1 cellular context compared by ENCODE assay signal in genomic region chr14:77320238-77320935, GRCh38.
A peak's percentile ranks its signal among the peaks of the same experiment; 100 is the strongest.
TF ChIP-seq lines count a peak whose summit lies in the region.

Gene POMT2 (minus strand): TSS chr14:77320883. CDS start chr14:77320681, 202 bp downstream.

TF ChIP-seq in HepG2, 621 proteins besides CTCF, POLR2A, EP300 and RAD21 (continued from another document):
- TF ChIP-seq ZNF83 (CRISPR knock-in tag; IDR thresholded peaks at IDR 0.05; ENCODE audit: borderline replicate concordance) = peak; percentile 81; the same call in 1 of the 2 replicates
- no peak for TF ChIP-seq PAX8 (CRISPR knock-in tag; IDR thresholded peaks at IDR 0.05; ENCODE audit: borderline replicate concordance)
- no peak for TF ChIP-seq ZFP62 (CRISPR knock-in tag; IDR thresholded peaks at IDR 0.05)
- TF ChIP-seq THRA (CRISPR knock-in tag; IDR thresholded peaks at IDR 0.05; ENCODE audit: borderline replicate concordance) = no peak; the same call in 1 of the 2 replicates
- TF ChIP-seq, protein P1, sequence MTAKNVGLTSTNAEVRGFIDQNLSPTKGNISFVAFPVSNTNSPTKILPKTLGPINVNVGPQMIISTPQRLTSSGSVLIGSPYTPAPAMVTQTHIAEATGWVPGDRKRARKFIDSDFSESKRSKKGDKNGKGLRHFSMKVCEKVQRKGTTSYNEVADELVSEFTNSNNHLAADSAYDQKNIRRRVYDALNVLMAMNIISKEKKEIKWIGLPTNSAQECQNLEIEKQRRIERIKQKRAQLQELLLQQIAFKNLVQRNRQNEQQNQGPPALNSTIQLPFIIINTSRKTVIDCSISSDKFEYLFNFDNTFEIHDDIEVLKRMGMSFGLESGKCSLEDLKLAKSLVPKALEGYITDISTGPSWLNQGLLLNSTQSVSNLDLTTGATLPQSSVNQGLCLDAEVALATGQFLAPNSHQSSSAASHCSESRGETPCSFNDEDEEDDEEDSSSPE (CRISPR knock-in tag; IDR thresholded peaks at IDR 0.05) = no peak
- TF ChIP-seq YY1 (IDR thresholded peaks at IDR 0.05; ENCODE audit: insufficient read depth, insufficient replicate concordance, low read depth, low read length) = no peak
- peak; percentile 92 for TF ChIP-seq ZFY (CRISPR knock-in tag; IDR thresholded peaks at IDR 0.05)
- TF ChIP-seq KMT2B (CRISPR knock-in tag; IDR thresholded peaks at IDR 0.05) = peak; percentile 7; the same call in 1 of the 2 replicates
- no peak for TF ChIP-seq ZNF557 (CRISPR knock-in tag; IDR thresholded peaks at IDR 0.05)
- TF ChIP-seq ZNF331 (CRISPR knock-in tag; IDR thresholded peaks at IDR 0.05) = no peak; the same call in 1 of the 2 replicates
- no peak; the same call in 1 of the 2 replicates for TF ChIP-seq ZNF274 (CRISPR knock-in tag; IDR thresholded peaks at IDR 0.05)
- peak; percentile 51; the same call in 1 of the 2 replicates for TF ChIP-seq CREB1 (IDR thresholded peaks at IDR 0.05)
- TF ChIP-seq CREB1 (CRISPR knock-in tag; IDR thresholded peaks at IDR 0.05) = no peak
- TF ChIP-seq, protein P2, sequence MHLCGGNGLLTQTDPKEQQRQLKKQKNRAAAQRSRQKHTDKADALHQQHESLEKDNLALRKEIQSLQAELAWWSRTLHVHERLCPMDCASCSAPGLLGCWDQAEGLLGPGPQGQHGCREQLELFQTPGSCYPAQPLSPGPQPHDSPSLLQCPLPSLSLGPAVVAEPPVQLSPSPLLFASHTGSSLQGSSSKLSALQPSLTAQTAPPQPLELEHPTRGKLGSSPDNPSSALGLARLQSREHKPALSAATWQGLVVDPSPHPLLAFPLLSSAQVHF (CRISPR knock-in tag; IDR thresholded peaks at IDR 0.05) = no peak
- no peak; the same call in 1 of the 2 replicates for TF ChIP-seq ZNF280B (CRISPR knock-in tag; IDR thresholded peaks at IDR 0.05; ENCODE audit: borderline replicate concordance)
- 0 out of 2 replicates have a peak, but pooled peaks have one; percentile 29 for TF ChIP-seq RFXANK (CRISPR knock-in tag; IDR thresholded peaks at IDR 0.05)
- TF ChIP-seq ZFP1 (CRISPR knock-in tag; IDR thresholded peaks at IDR 0.05) = no peak
- TF ChIP-seq, protein P3, sequence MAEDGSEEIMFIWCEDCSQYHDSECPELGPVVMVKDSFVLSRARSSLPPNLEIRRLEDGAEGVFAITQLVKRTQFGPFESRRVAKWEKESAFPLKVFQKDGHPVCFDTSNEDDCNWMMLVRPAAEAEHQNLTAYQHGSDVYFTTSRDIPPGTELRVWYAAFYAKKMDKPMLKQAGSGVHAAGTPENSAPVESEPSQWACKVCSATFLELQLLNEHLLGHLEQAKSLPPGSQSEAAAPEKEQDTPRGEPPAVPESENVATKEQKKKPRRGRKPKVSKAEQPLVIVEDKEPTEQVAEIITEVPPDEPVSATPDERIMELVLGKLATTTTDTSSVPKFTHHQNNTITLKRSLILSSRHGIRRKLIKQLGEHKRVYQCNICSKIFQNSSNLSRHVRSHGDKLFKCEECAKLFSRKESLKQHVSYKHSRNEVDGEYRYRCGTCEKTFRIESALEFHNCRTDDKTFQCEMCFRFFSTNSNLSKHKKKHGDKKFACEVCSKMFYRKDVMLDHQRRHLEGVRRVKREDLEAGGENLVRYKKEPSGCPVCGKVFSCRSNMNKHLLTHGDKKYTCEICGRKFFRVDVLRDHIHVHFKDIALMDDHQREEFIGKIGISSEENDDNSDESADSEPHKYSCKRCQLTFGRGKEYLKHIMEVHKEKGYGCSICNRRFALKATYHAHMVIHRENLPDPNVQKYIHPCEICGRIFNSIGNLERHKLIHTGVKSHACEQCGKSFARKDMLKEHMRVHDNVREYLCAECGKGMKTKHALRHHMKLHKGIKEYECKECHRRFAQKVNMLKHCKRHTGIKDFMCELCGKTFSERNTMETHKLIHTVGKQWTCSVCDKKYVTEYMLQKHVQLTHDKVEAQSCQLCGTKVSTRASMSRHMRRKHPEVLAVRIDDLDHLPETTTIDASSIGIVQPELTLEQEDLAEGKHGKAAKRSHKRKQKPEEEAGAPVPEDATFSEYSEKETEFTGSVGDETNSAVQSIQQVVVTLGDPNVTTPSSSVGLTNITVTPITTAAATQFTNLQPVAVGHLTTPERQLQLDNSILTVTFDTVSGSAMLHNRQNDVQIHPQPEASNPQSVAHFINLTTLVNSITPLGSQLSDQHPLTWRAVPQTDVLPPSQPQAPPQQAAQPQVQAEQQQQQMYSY (CRISPR knock-in tag; IDR thresholded peaks at IDR 0.05) = no peak
- peak; percentile 27; the same call in 1 of the 2 replicates for TF ChIP-seq ZNF510 (CRISPR knock-in tag; IDR thresholded peaks at IDR 0.05; ENCODE audit: low read depth)
- TF ChIP-seq ZNF780A (CRISPR knock-in tag; IDR thresholded peaks at IDR 0.05) = 0 out of 2 replicates have a peak, but pooled peaks have one; percentile 6
- no peak for TF ChIP-seq NFE2L2 (IDR thresholded peaks at IDR 0.05; ENCODE audit: low read length)
- no peak for TF ChIP-seq SP140L (CRISPR knock-in tag; IDR thresholded peaks at IDR 0.05; ENCODE audit: borderline replicate concordance)
- no peak for TF ChIP-seq ZNF792 (CRISPR knock-in tag; IDR thresholded peaks at IDR 0.05)
- TF ChIP-seq ZNF615 (CRISPR knock-in tag; IDR thresholded peaks at IDR 0.05; ENCODE audit: borderline replicate concordance) = no peak
- TF ChIP-seq ZBTB7A (CRISPR knock-in tag; IDR thresholded peaks at IDR 0.05) = no peak
- TF ChIP-seq ZBTB8A (CRISPR knock-in tag; IDR thresholded peaks at IDR 0.05; ENCODE audit: borderline replicate concordance, low read depth) = no peak
- peak; percentile 53; the same call in 1 of the 2 replicates for TF ChIP-seq ZSCAN29 (CRISPR knock-in tag; conservative IDR thresholded peaks at IDR 0.05)
- no peak for TF ChIP-seq TOE1 (CRISPR knock-in tag; IDR thresholded peaks at IDR 0.05)
